Comparison of ENCODE assay signal across 1 cellular context in the genomic region with DNA sequence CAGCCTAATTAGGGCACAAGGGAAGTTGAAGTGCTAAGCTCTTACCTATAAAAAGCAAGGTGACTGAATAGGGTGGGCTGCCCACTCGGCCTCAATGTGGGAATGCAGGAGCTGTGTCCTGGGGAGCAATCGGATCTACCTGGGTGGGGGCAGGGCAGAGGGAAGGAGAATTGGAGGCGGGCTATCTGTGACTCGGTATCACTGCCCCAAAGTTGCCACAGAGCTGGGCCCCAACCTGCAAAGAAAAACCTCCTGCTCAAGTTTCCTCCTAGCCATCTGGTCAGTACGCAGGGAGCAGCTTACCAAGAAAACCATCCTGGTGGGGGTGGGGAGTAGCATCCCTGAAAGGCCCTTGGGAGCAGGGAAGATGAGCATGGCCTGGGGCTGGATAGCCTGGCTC.
TF ChIP-seq lines count a peak whose summit lies in the region.

No MANE protein-coding gene starts in this region.

TF ChIP-seq in IMR-90, 13 proteins besides CTCF, POLR2A, EP300 and RAD21:
- TF ChIP-seq BHLHE40 (IDR thresholded peaks at IDR 0.05; ENCODE audit: low read depth, low read length) = no peak
- TF ChIP-seq, protein P1, sequence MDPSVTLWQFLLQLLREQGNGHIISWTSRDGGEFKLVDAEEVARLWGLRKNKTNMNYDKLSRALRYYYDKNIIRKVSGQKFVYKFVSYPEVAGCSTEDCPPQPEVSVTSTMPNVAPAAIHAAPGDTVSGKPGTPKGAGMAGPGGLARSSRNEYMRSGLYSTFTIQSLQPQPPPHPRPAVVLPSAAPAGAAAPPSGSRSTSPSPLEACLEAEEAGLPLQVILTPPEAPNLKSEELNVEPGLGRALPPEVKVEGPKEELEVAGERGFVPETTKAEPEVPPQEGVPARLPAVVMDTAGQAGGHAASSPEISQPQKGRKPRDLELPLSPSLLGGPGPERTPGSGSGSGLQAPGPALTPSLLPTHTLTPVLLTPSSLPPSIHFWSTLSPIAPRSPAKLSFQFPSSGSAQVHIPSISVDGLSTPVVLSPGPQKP (IDR thresholded peaks at IDR 0.05; ENCODE audit: borderline replicate concordance, low read depth, low read length) = no peak
- TF ChIP-seq FOS (IDR thresholded peaks at IDR 0.05; ENCODE audit: low read depth, low read length) = no peak
- no peak for TF ChIP-seq MXI1 (IDR thresholded peaks at IDR 0.05; ENCODE audit: borderline replicate concordance, low read depth, low read length)
- TF ChIP-seq MAFK (IDR thresholded peaks at IDR 0.05; ENCODE audit: low read depth, low read length) = no peak
- no peak for TF ChIP-seq NFE2L2 (IDR thresholded peaks at IDR 0.05; ENCODE audit: low read depth, low read length)
- no peak for TF ChIP-seq CEBPB (IDR thresholded peaks at IDR 0.05; ENCODE audit: low read depth, low read length)
- no peak for TF ChIP-seq RCOR1 (IDR thresholded peaks at IDR 0.05; ENCODE audit: insufficient replicate concordance, low read length)
- no peak for TF ChIP-seq SMC3 (IDR thresholded peaks at IDR 0.05; ENCODE audit: low read depth, low read length)
- TF ChIP-seq CHD1 (IDR thresholded peaks at IDR 0.05; ENCODE audit: low read depth, low read length) = no peak
- TF ChIP-seq MAZ (IDR thresholded peaks at IDR 0.05; ENCODE audit: borderline replicate concordance, low read depth, low read length) = no peak
- TF ChIP-seq, protein P2, sequence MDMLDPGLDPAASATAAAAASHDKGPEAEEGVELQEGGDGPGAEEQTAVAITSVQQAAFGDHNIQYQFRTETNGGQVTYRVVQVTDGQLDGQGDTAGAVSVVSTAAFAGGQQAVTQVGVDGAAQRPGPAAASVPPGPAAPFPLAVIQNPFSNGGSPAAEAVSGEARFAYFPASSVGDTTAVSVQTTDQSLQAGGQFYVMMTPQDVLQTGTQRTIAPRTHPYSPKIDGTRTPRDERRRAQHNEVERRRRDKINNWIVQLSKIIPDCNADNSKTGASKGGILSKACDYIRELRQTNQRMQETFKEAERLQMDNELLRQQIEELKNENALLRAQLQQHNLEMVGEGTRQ (IDR thresholded peaks at IDR 0.05; ENCODE audit: low read depth, low read length) = no peak
